Comparison of ENCODE assay signal across 11 cellular contexts in genomic region chr16:30142672-30143346, GRCh38. TPM values are rescaled to one million over a fixed set of nuclear protein-coding genes. Genes with fewer than 3 reads are reported as not detected.
DNase-seq lines count a peak whose midpoint lies in the region; ATAC-seq, FAIRE-seq and TF ChIP-seq lines count a peak whose summit lies in the region.
"Had no signal": no experiment of that assay in that cellular context is flagged by ENCODE, and none has a peak within 500 bp of the region (broad histone marks: within the 10 kb centered on the region; RNA-seq: fewer than 3 reads in every experiment).

No MANE protein-coding gene starts in this region.

- 66 to 78% methylated on average over 13 of the region's 13 CpGs for WGBS in body of pancreas, 2 donors

- peak; percentile 15 to 23 for DNase-seq in activated T-cell treated with anti-CD3 and anti-CD28 coated beads, Interleukin-2, amount 50 U/mL, for 72 hours
- DNase-seq in activated T-cell treated with anti-CD3 and anti-CD28 coated beads, Interleukin-2, amount 50 U/mL, for 1 hour = no peak
- DNase-seq in MV-4-11 (lab: John Stamatoyannopoulos, UW) = peak; percentile 44
- no peak for DNase-seq in bronchial epithelial cell (ENCODE audit: low read depth)
- peak in 1 of 2 donors; percentile 63 for DNase-seq in stimulated activated effector memory CD8-positive, alpha-beta T cell treated with anti-CD3 and anti-CD28 coated beads, Interleukin-12 subunit alpha, Interleukin-12 subunit beta, amount 100 ng/mL, for 72 hours (ENCODE audit: low spot score in 2 of 2)
- DNase-seq in Right ventricle myocardium superior = no peak
- DNase-seq in stimulated activated CD8-positive, alpha-beta memory T cell treated with anti-CD3 and anti-CD28 coated beads, Interleukin-4, amount 100 ng/mL, for 48 hours = no peak
- DNase-seq in body of pancreas = no peak
- DNase-seq: NCI-H524 treated with DMSO at 0.1 percent for 48 hours, psoas muscle had no signal

- no peaks in the 10 kb centered on the region for H3K36me3 ChIP-seq in bronchial epithelial cell (ENCODE audit: control insufficient read depth, insufficient read depth, low read length)
- H3K36me3 ChIP-seq in body of pancreas (replicated peaks in 1 of 2; ENCODE audit: insufficient read depth in 1 of 2, low read depth in 2 of 2) = no peaks in the 10 kb centered on the region

- ATAC-seq in activated T-cell treated with anti-CD3 and anti-CD28 coated beads, Interleukin-2, amount 50 U/mL, for 72 hours (replicated peaks in 1 of 2) = peak; percentile 67 to 73
- ATAC-seq in stimulated activated effector memory CD8-positive, alpha-beta T cell treated with anti-CD3 and anti-CD28 coated beads, Interleukin-12 subunit alpha, Interleukin-12 subunit beta, amount 100 ng/mL, for 72 hours = peak; percentile 85
- no peak for ATAC-seq in Right ventricle myocardium superior (ENCODE audit: poor library complexity)
- no peak for ATAC-seq in body of pancreas
- ATAC-seq: psoas muscle had no signal

- H3K4me1 ChIP-seq in body of pancreas = no peaks in the 10 kb centered on the region
- H3K4me1 ChIP-seq: psoas muscle had no signal

- intact Hi-C loops in Right ventricle myocardium superior (cut with DNase I) (no loop called here), body of pancreas (cut with DNase I) (no loop called here)

- peak; percentile 13 for TF ChIP-seq CTCF in bronchial epithelial cell (IDR thresholded peaks at IDR 0.05; ENCODE audit: insufficient read depth, low read length, severe bottlenecking)
- TF ChIP-seq CTCF in body of pancreas (IDR thresholded peaks at IDR 0.05) = no peak

- no peak for TF ChIP-seq POLR2A in body of pancreas (IDR thresholded peaks at IDR 0.05)

- H3K4me1 Mint-ChIP-seq in activated T-cell treated with anti-CD3 and anti-CD28 coated beads, Interleukin-2, amount 50 U/mL, for 72 hours (ENCODE audit: low read depth) = peaks cover 38% of the 10 kb centered on the region
- H3K4me1 Mint-ChIP-seq in stimulated activated effector memory CD8-positive, alpha-beta T cell treated with anti-CD3 and anti-CD28 coated beads, Interleukin-12 subunit alpha, Interleukin-12 subunit beta, amount 100 ng/mL, for 72 hours = peaks cover 25% of the 10 kb centered on the region

- no peak for FAIRE-seq in bronchial epithelial cell (lab: Jason Lieb, UNC)
- FAIRE-seq: G401.6 had no signal

- H3K36me3 Mint-ChIP-seq in activated T-cell treated with anti-CD3 and anti-CD28 coated beads, Interleukin-2, amount 50 U/mL, for 72 hours (ENCODE audit: insufficient read depth in 2 of 2) = no peaks in the 10 kb centered on the region
- no peaks in the 10 kb centered on the region for H3K36me3 Mint-ChIP-seq in stimulated activated effector memory CD8-positive, alpha-beta T cell treated with anti-CD3 and anti-CD28 coated beads, Interleukin-12 subunit alpha, Interleukin-12 subunit beta, amount 100 ng/mL, for 72 hours

- no peaks in the 10 kb centered on the region for H3K27me3 ChIP-seq in bronchial epithelial cell (ENCODE audit: control insufficient read depth, insufficient read depth, low read length)
- H3K27me3 ChIP-seq in body of pancreas = no peaks in the 10 kb centered on the region

- H3K27ac ChIP-seq in body of pancreas = no peak overlapping the region
- H3K27ac ChIP-seq: psoas muscle had no signal

- no peak overlapping the region for H3K4me3 ChIP-seq in bronchial epithelial cell (ENCODE audit: low read depth, low read length)
- H3K4me3 ChIP-seq in body of pancreas = no peak overlapping the region
- H3K4me3 ChIP-seq: psoas muscle had no signal

- no peaks in the 10 kb centered on the region for H3K9me3 Mint-ChIP-seq in activated T-cell treated with anti-CD3 and anti-CD28 coated beads, Interleukin-2, amount 50 U/mL, for 72 hours
- no peaks in the 10 kb centered on the region for H3K9me3 Mint-ChIP-seq in stimulated activated effector memory CD8-positive, alpha-beta T cell treated with anti-CD3 and anti-CD28 coated beads, Interleukin-12 subunit alpha, Interleukin-12 subunit beta, amount 100 ng/mL, for 72 hours

- H3K27me3 Mint-ChIP-seq in activated T-cell treated with anti-CD3 and anti-CD28 coated beads, Interleukin-2, amount 50 U/mL, for 72 hours (ENCODE audit: low read depth) = no peaks in the 10 kb centered on the region

- H3K4me3 Mint-ChIP-seq in activated T-cell treated with anti-CD3 and anti-CD28 coated beads, Interleukin-2, amount 50 U/mL, for 72 hours = no peak overlapping the region
- peak overlapping the region; percentile 15 for H3K4me3 Mint-ChIP-seq in stimulated activated effector memory CD8-positive, alpha-beta T cell treated with anti-CD3 and anti-CD28 coated beads, Interleukin-12 subunit alpha, Interleukin-12 subunit beta, amount 100 ng/mL, for 72 hours

- no peaks in the 10 kb centered on the region for H3K9me3 ChIP-seq in body of pancreas
- H3K9me3 ChIP-seq: psoas muscle had no signal

- H3K27ac Mint-ChIP-seq in activated T-cell treated with anti-CD3 and anti-CD28 coated beads, Interleukin-2, amount 50 U/mL, for 72 hours = peak overlapping the region; percentile 28
- H3K27ac Mint-ChIP-seq in stimulated activated effector memory CD8-positive, alpha-beta T cell treated with anti-CD3 and anti-CD28 coated beads, Interleukin-12 subunit alpha, Interleukin-12 subunit beta, amount 100 ng/mL, for 72 hours = peak overlapping the region; percentile 84

RNA-seq across cellular contexts. Expression of gene MAPK3, which starts 19.8 kb away (rescaled TPM):
- 100 to 1,000 TPM in 1 of 2 donors, 10 to 100 TPM in 1; 84.8 to 103 TPM for total RNA-seq in activated T-cell treated with anti-CD3 and anti-CD28 coated beads, Interleukin-2, amount 50 U/mL, for 72 hours
- 7.4 and 13.4 TPM in 2 replicates for total RNA-seq in bronchial epithelial cell
- 50.8 TPM for total RNA-seq in Right ventricle myocardium superior
- total RNA-seq in body of pancreas = 10 to 100 TPM; 28.8 to 35.3 TPM

RNA-seq across cellular contexts. Expression of gene GDPD3, which starts 29.5 kb away (rescaled TPM):
- total RNA-seq in activated T-cell treated with anti-CD3 and anti-CD28 coated beads, Interleukin-2, amount 50 U/mL, for 72 hours = 10 to 100 TPM; 13.9 to 20.5 TPM
- total RNA-seq in bronchial epithelial cell = 7.1 and 20.7 TPM in 2 replicates
- total RNA-seq in Right ventricle myocardium superior = 2.6 TPM
- 1 to 10 TPM in 1 of 2 donors, not detected in 1; 1.8 TPM for total RNA-seq in body of pancreas

RNA-seq across cellular contexts. Expression of gene CORO1A, which starts 40.6 kb away (rescaled TPM):
- total RNA-seq in activated T-cell treated with anti-CD3 and anti-CD28 coated beads, Interleukin-2, amount 50 U/mL, for 72 hours = 100 to 1,000 TPM; 843 to 987 TPM
- total RNA-seq in bronchial epithelial cell (0.79 and 1.5 TPM in 2 replicates), Right ventricle myocardium superior (8.4 TPM), body of pancreas (10 to 100 TPM in 1 of 2 donors, 1 to 10 TPM in 1; 8.2 to 17.4 TPM)

RNA-seq across cellular contexts. Expression of gene YPEL3, which starts 46.8 kb away (rescaled TPM):
- 10 to 100 TPM; 60.2 to 77.8 TPM for total RNA-seq in activated T-cell treated with anti-CD3 and anti-CD28 coated beads, Interleukin-2, amount 50 U/mL, for 72 hours
- total RNA-seq in bronchial epithelial cell (3.7 and 7.4 TPM in 2 replicates), Right ventricle myocardium superior (64.1 TPM), body of pancreas (10 to 100 TPM; 28.3 to 84.8 TPM)

RNA-seq across cellular contexts. Expression of gene BOLA2B, which starts 50.7 kb away (rescaled TPM):
- 10 to 100 TPM; 73.7 to 87.3 TPM for total RNA-seq in activated T-cell treated with anti-CD3 and anti-CD28 coated beads, Interleukin-2, amount 50 U/mL, for 72 hours
- 45.7 and 235 TPM in 2 replicates for total RNA-seq in bronchial epithelial cell
- 48.7 TPM for total RNA-seq in Right ventricle myocardium superior
- 10 to 100 TPM; 47.5 to 54.7 TPM for total RNA-seq in body of pancreas

Comparison
In these comparisons a context has a peak if more than half of its experiments do, and no peak if none do; other contexts are left out.
1. DNase-seq: peak in activated T-cell treated with anti-CD3 and anti-CD28 coated beads, Interleukin-2, amount 50 U/mL, for 72 hours (2 of 2) and MV-4-11 (single experiment); none in activated T-cell treated with anti-CD3 and anti-CD28 coated beads, Interleukin-2, amount 50 U/mL, for 1 hour (single experiment), bronchial epithelial cell (single experiment), Right ventricle myocardium superior (single experiment), stimulated activated CD8-positive, alpha-beta memory T cell treated with anti-CD3 and anti-CD28 coated beads, Interleukin-4, amount 100 ng/mL, for 48 hours (single experiment) and body of pancreas (0 of 4).
2. ATAC-seq: peak in activated T-cell treated with anti-CD3 and anti-CD28 coated beads, Interleukin-2, amount 50 U/mL, for 72 hours (2 of 2) and stimulated activated effector memory CD8-positive, alpha-beta T cell treated with anti-CD3 and anti-CD28 coated beads, Interleukin-12 subunit alpha, Interleukin-12 subunit beta, amount 100 ng/mL, for 72 hours (single experiment); none in Right ventricle myocardium superior (single experiment) and body of pancreas (single experiment).
3. RNA of gene CORO1A, which starts 40.6 kb away (total RNA-seq): 843 to 987 TPM in activated T-cell treated with anti-CD3 and anti-CD28 coated beads, Interleukin-2, amount 50 U/mL, for 72 hours; 8.2 to 17.4 TPM in body of pancreas, 8.4 TPM in Right ventricle myocardium superior (single experiment) and 0.79 to 1.5 TPM in bronchial epithelial cell; every median in the first group is over 10 times any median in the second.